In genomic region chr19:45668342-45668871, GRCh38 we compare ENCODE assay signal across 1 cellular context.
A peak's percentile ranks its signal among the peaks of the same experiment; 100 is the strongest.
TF ChIP-seq lines count a peak whose summit lies in the region.

No MANE protein-coding gene starts in this region.

TF ChIP-seq in GM12878, 131 proteins besides CTCF, POLR2A, EP300 and RAD21:
- TF ChIP-seq SREBF1 (IDR thresholded peaks at IDR 0.05; ENCODE audit: low read length): no peak
- no peak for TF ChIP-seq JUND (IDR thresholded peaks at IDR 0.05; ENCODE audit: low read depth, low read length)
- no peak for TF ChIP-seq TBL1XR1 (IDR thresholded peaks at IDR 0.05; ENCODE audit: low read depth, low read length)
- no peak for TF ChIP-seq ZNF274 (IDR thresholded peaks at IDR 0.05; ENCODE audit: insufficient read depth, insufficient read length)
- TF ChIP-seq EED (IDR thresholded peaks at IDR 0.05; ENCODE audit: low read depth): no peak
- TF ChIP-seq E2F8 (IDR thresholded peaks at IDR 0.05; ENCODE audit: low read depth, partially characterized antibody): peak; percentile 34
- no peak for TF ChIP-seq GATAD2B (conservative IDR thresholded peaks at IDR 0.05; ENCODE audit: low read depth)
- 0 out of 2 replicates have a peak, but pooled peaks have one; percentile 63 for TF ChIP-seq NKRF (conservative IDR thresholded peaks at IDR 0.05)
- TF ChIP-seq SIX5 (IDR thresholded peaks at IDR 0.05; ENCODE audit: low read depth, low read length, severe bottlenecking): no peak
- TF ChIP-seq RFX5 (IDR thresholded peaks at IDR 0.05; ENCODE audit: low read depth, low read length): no peak; the same call in 1 of the 2 replicates
- TF ChIP-seq TCF12 (IDR thresholded peaks at IDR 0.05; ENCODE audit: low read depth, low read length): no peak
- TF ChIP-seq MTA3 (IDR thresholded peaks at IDR 0.05; ENCODE audit: borderline replicate concordance, low read length): 0 out of 2 replicates have a peak, but pooled peaks have one; percentile 63
- no peak for TF ChIP-seq TCF7 (IDR thresholded peaks at IDR 0.05; ENCODE audit: borderline replicate concordance)
- TF ChIP-seq PKNOX1 (IDR thresholded peaks at IDR 0.05): no peak
- TF ChIP-seq CHD1 (IDR thresholded peaks at IDR 0.05; ENCODE audit: low read depth, low read length): peak; percentile 84; the same call in 1 of the 2 replicates
- no peak for TF ChIP-seq NFXL1 (IDR thresholded peaks at IDR 0.05; ENCODE audit: borderline replicate concordance)
- peak; percentile 25; the same call in 1 of the 2 replicates for TF ChIP-seq CREM (IDR thresholded peaks at IDR 0.05; ENCODE audit: low read depth)
- no peak for TF ChIP-seq BRCA1 (IDR thresholded peaks at IDR 0.05; ENCODE audit: low read depth, low read length)
- no peak for TF ChIP-seq BMI1 (IDR thresholded peaks at IDR 0.05; ENCODE audit: borderline replicate concordance)
- no peak for TF ChIP-seq MLLT1 (IDR thresholded peaks at IDR 0.05)
- peak; percentile 91 for TF ChIP-seq HDGF (IDR thresholded peaks at IDR 0.05)
- TF ChIP-seq EZH2 (IDR thresholded peaks at IDR 0.05; ENCODE audit: borderline replicate concordance, control insufficient read depth, low read depth, low read length): no peak
- TF ChIP-seq YBX1 (IDR thresholded peaks at IDR 0.05): 0 out of 2 replicates have a peak, but pooled peaks have one; percentile 15
- TF ChIP-seq PBX3 (IDR thresholded peaks at IDR 0.05; ENCODE audit: insufficient replicate concordance, low read depth, low read length): no peak
- TF ChIP-seq IRF4 (IDR thresholded peaks at IDR 0.05; ENCODE audit: low read depth, low read length): no peak
- peak; percentile 35; the same call in 1 of the 2 replicates for TF ChIP-seq CHD2 (IDR thresholded peaks at IDR 0.05; ENCODE audit: borderline replicate concordance, low read depth, low read length)
- 0 out of 2 replicates have a peak, but pooled peaks have one; percentile 32 for TF ChIP-seq ZBTB40 (IDR thresholded peaks at IDR 0.05; ENCODE audit: borderline replicate concordance)
- TF ChIP-seq TAF1 (IDR thresholded peaks at IDR 0.05; ENCODE audit: borderline replicate concordance, low read depth, low read length): peak; percentile 9; the same call in 1 of the 2 replicates
- no peak for TF ChIP-seq HDAC2 (IDR thresholded peaks at IDR 0.05)
- peak; percentile 17 for TF ChIP-seq KLF5 (IDR thresholded peaks at IDR 0.05; ENCODE audit: partially characterized antibody)
- TF ChIP-seq NBN (IDR thresholded peaks at IDR 0.05): peak; percentile 67; the same call in 1 of the 2 replicates
- no peak; a peak in 1 of 4 replicates for TF ChIP-seq BHLHE40 (IDR thresholded peaks at IDR 0.05; ENCODE audit: borderline replicate concordance in 1 of 2, low read depth in 2 of 2, low read length in 1 of 2)
- TF ChIP-seq EGR1 (IDR thresholded peaks at IDR 0.05; ENCODE audit: borderline replicate concordance in 1 of 2, low read depth in 2 of 2, low read length in 2 of 2): peak in 1 of 2 experiments; percentile 92; a peak in 2 of 3 replicates
- no peak for TF ChIP-seq ASH2L (IDR thresholded peaks at IDR 0.05; ENCODE audit: borderline replicate concordance, low read depth)
- TF ChIP-seq SPI1 (IDR thresholded peaks at IDR 0.05; ENCODE audit: borderline replicate concordance, insufficient read depth, low read depth, low read length): no peak
- peak; percentile 66; the same call in 1 of the 2 replicates for TF ChIP-seq PML (IDR thresholded peaks at IDR 0.05; ENCODE audit: low read length)
- no peak for TF ChIP-seq HSF1 (IDR thresholded peaks at IDR 0.05; ENCODE audit: low read depth, low read length)
- no peak for TF ChIP-seq MTA2 (IDR thresholded peaks at IDR 0.05; ENCODE audit: low read depth)
- 0 out of 2 replicates have a peak, but pooled peaks have one; percentile 15 for TF ChIP-seq CBFB (IDR thresholded peaks at IDR 0.05; ENCODE audit: low read depth)
- no peak for TF ChIP-seq JUNB (IDR thresholded peaks at IDR 0.05)
- peak; percentile 12 for TF ChIP-seq E4F1 (IDR thresholded peaks at IDR 0.05; ENCODE audit: borderline replicate concordance, partially characterized antibody)
- TF ChIP-seq ZSCAN29 (IDR thresholded peaks at IDR 0.05): no peak
